8 cellular contexts compared by ENCODE assay signal in genomic region chr15:74725845-74726773, GRCh38. TPM values are rescaled to one million over a fixed set of nuclear protein-coding genes. Genes with fewer than 3 reads are reported as not detected.
DNase-seq lines count a peak whose midpoint lies in the region; ATAC-seq, FAIRE-seq and TF ChIP-seq lines count a peak whose summit lies in the region.

No MANE protein-coding gene starts in this region.

- ATAC-seq in T-cell (replicated peaks in 1 of 4): peak; percentile 70 to 78 (median 74)
- no peak for ATAC-seq in HG03135 (IDR thresholded peaks at IDR 0.05; ENCODE audit: unreplicated experiment)
- no peak for ATAC-seq in HG03442 (IDR thresholded peaks at IDR 0.05; ENCODE audit: unreplicated experiment)

- H3K4me3 ChIP-seq in astrocyte (ENCODE audit: insufficient read depth, low read depth, low read length): peak overlapping the region; percentile 55

- FAIRE-seq in astrocyte (lab: Jason Lieb, UNC): no peak

- H3K9me3 Mint-ChIP-seq in T-cell: no peaks in the 10 kb centered on the region
- no peaks in the 10 kb centered on the region for H3K9me3 Mint-ChIP-seq in astrocyte (ENCODE audit: unreplicated experiment)

- H3K27ac Mint-ChIP-seq in T-cell (peak overlapping the region in 1 of 2 donors; percentile 57), astrocyte (ENCODE audit: unreplicated experiment) (peak overlapping the region; percentile 75)

- peak overlapping the region; percentile 71 to 81 (median 76) for H3K4me3 Mint-ChIP-seq in T-cell
- peak overlapping the region; percentile 70 for H3K4me3 Mint-ChIP-seq in astrocyte (ENCODE audit: unreplicated experiment)

- no peaks in the 10 kb centered on the region for H4K20me1 ChIP-seq in astrocyte (ENCODE audit: insufficient read depth, low read length)

- H3K9me3 ChIP-seq in astrocyte (ENCODE audit: insufficient read depth, low read depth, low read length): peaks cover 6% of the 10 kb centered on the region

- peak overlapping the region; percentile 73 for H2AFZ ChIP-seq in astrocyte (ENCODE audit: low read depth, low read length)

- H3K27ac ChIP-seq in astrocyte (ENCODE audit: low read depth, low read length): no peak overlapping the region

- CTCF ChIA-PET in T-cell (lab: Charles Lee): interaction anchor here in 1 of 2 donors (0.5 to 0.6 kb wide), 2 partner anchors 18 to 723 kb away, joined by 3 read pairs; no protein-coding TSS in a partner anchor

- POLR2A ChIA-PET in T-cell (lab: Charles Lee): interaction anchor here in 1 of 2 donors (0.5 kb wide), 1 partner anchor 61 kb away, joined by 5 read pairs; no protein-coding TSS in a partner anchor

- peak overlapping the region; percentile 41 for H3K9ac ChIP-seq in astrocyte (ENCODE audit: low read length)

- peaks cover 9 to 13% (median 11%) of the 10 kb centered on the region in 3 donors for H3K4me1 Mint-ChIP-seq in T-cell
- no peaks in the 10 kb centered on the region for H3K4me1 Mint-ChIP-seq in astrocyte (ENCODE audit: low read depth, unreplicated experiment)

- peak overlapping the region; percentile 88 for H3K4me2 ChIP-seq in astrocyte (ENCODE audit: low read length)

- peaks cover 42% of the 10 kb centered on the region for H3K27me3 ChIP-seq in astrocyte (ENCODE audit: insufficient read depth, low read length)

- peaks cover 12 to 22% of the 10 kb centered on the region in 2 donors for H3K27me3 Mint-ChIP-seq in T-cell
- H3K27me3 Mint-ChIP-seq in astrocyte (ENCODE audit: low read depth, unreplicated experiment): peaks cover 24% of the 10 kb centered on the region

- TF ChIP-seq CTCF in astrocyte (IDR thresholded peaks at IDR 0.05; ENCODE audit: insufficient read depth, low read depth, low read length): no peak

- peak; percentile 64 for DNase-seq in CD1c-positive myeloid dendritic cell (ENCODE audit: extremely low spot score)
- DNase-seq in GOT3 (lab: John Stamatoyannopoulos, UW): peak; percentile 25
- DNase-seq in T-cell: peak in 29 of 34 experiments; percentile 4 to 51 (median 27)
- DNase-seq in astrocyte (ENCODE audit: low read depth): no peak
- peak; percentile 70 for DNase-seq in iPS-NIHi7 (ENCODE audit: extremely low spot score)
- DNase-seq in stimulated activated CD4-positive, alpha-beta T cell treated with anti-CD3 and anti-CD28 coated beads, Interleukin-15, amount 100 ng/mL, for 1 hour (ENCODE audit: low read depth in 1 of 2, low spot score in 1 of 2): peak; percentile 16 to 48

- peaks cover 3% of the 10 kb centered on the region for H3K4me1 ChIP-seq in astrocyte (ENCODE audit: insufficient read depth, low read length)

- H3K79me2 ChIP-seq in astrocyte (ENCODE audit: insufficient read depth, low read length): no peaks in the 10 kb centered on the region

- no peaks in the 10 kb centered on the region for H3K36me3 Mint-ChIP-seq in T-cell
- no peaks in the 10 kb centered on the region for H3K36me3 Mint-ChIP-seq in astrocyte (ENCODE audit: low read depth, unreplicated experiment)

- no peaks in the 10 kb centered on the region for H3K36me3 ChIP-seq in astrocyte (ENCODE audit: insufficient read depth, low read length)

RNA-seq across cellular contexts. Expression of gene CYP1A1, which starts 0.8 kb away (rescaled TPM):
- 1 to 10 TPM in 3 of 5 donors, under 1 TPM in 1, not detected in 1; 0.14 to 3.3 (median 1.9) TPM for total RNA-seq in T-cell
- 0.58 and 0.91 TPM in 2 replicates for total RNA-seq in astrocyte

RNA-seq across cellular contexts. Expression of gene CYP1A2, which starts 22.5 kb away (rescaled TPM):
- total RNA-seq in T-cell (not detected), astrocyte (not detected in 2 replicates)

RNA-seq across cellular contexts. Expression of gene EDC3, which starts 30.3 kb away (rescaled TPM):
- total RNA-seq in T-cell (10 to 100 TPM; 31.8 to 49.4 (median 43.2) TPM), astrocyte (44.1 and 47.6 TPM in 2 replicates)

RNA-seq across cellular contexts. Expression of gene CSK, which starts 55.8 kb away (rescaled TPM):
- total RNA-seq in T-cell (100 to 1,000 TPM; 198 to 296 (median 271) TPM), astrocyte (45.4 and 49.8 TPM in 2 replicates)

Comparison
In these comparisons a context has a peak if more than half of its experiments do, and no peak if none do; other contexts are left out.
1. ATAC-seq: peak in T-cell (4 of 4); none in HG03135 (single experiment) and HG03442 (single experiment).